28 cellular contexts compared by ENCODE assay signal in the genomic region with DNA sequence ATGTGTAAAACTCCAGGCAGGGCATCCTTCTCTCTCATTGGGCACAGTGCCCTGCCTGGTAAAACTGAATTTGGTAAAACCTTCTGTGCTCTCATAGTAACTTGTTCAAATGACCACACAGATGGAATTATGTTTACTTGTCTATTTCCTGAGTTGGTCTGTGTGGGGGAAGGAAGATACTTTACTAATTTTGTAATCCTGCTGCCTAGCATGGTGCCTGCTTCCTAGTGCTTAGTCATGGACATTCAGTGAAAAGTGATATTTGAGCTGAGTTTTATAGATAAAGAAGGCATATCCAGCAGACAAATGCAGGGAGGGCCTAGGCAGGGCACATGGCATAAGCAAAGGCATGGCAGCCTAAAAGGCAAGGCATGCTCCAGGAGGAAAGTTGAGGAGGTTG.
"Had no signal": no experiment of that assay in that cellular context is flagged by ENCODE, and none has a peak within 500 bp of the region (broad histone marks: within the 10 kb centered on the region; RNA-seq: fewer than 3 reads in every experiment).

No MANE protein-coding gene starts in this region.

- H3K27ac ChIP-seq: cardiac muscle cell, coronary artery, dorsolateral prefrontal cortex, gastroesophageal sphincter, left lung, lower lobe of right lung, neutrophil, pancreas, prostate gland, skin epidermis, thoracic aorta, uterus had no signal

- H3K4me3 ChIP-seq: cardiac muscle cell, coronary artery, dorsolateral prefrontal cortex, gastroesophageal sphincter, left lung, lower lobe of right lung, pancreas, prostate gland, skin epidermis, thoracic aorta, uterus had no signal

- ATAC-seq: activated CD8-positive, alpha-beta T cell treated with anti-CD3 and anti-CD28 coated beads for 36 hours; activated naive CD8-positive, alpha-beta T cell treated with anti-CD3 and anti-CD28 coated beads, Interleukin-2, amount 50 U/mL, for 24 hours; gastroesophageal sphincter; left lung; lower lobe of right lung; pancreas; sciatic nerve; stimulated activated effector memory CD8-positive, alpha-beta T cell treated with anti-CD3 and anti-CD28 coated beads, Interleukin-12 subunit alpha, Interleukin-12 subunit beta, amount 100 ng/mL, for 72 hours; WTC11 had no signal

- H3K27me3 ChIP-seq: cardiac muscle cell, gastroesophageal sphincter, left lung, neutrophil, pancreas, uterus had no signal

- H3K36me3 ChIP-seq: cardiac muscle cell, gastroesophageal sphincter, left lung, lower lobe of right lung, neutrophil, pancreas, prostate gland, thoracic aorta, uterus had no signal

- H3K9me3 ChIP-seq: gastroesophageal sphincter, left lung, lower lobe of right lung, neutrophil, pancreas, prostate gland, thoracic aorta, uterus had no signal

- DNase-seq: activated CD4-positive, alpha-beta T cell treated with anti-CD3 and anti-CD28 coated beads for 1 hour; activated CD4-positive, alpha-beta T cell treated with anti-CD3 and anti-CD28 coated beads, Interleukin-2, amount 10 ng/mL, durations not matched to agents 7 days and 5 days; activated CD8-positive, alpha-beta T cell treated with anti-CD3 and anti-CD28 coated beads for 36 hours; activated naive CD8-positive, alpha-beta T cell treated with anti-CD3 and anti-CD28 coated beads, Interleukin-2, amount 50 U/mL, for 24 hours; activated T-cell treated with anti-CD3 and anti-CD28 coated beads, Interleukin-2, amount 50 U/mL, for 48 hours; aorta; cerebellar nuclear complex; dorsolateral prefrontal cortex; effector memory CD4-positive, alpha-beta T cell; hippocampal formation; left lung; lower lobe of right lung; pancreas; retina; stimulated activated CD4-positive, alpha-beta T cell treated with anti-CD3 and anti-CD28 coated beads, Interleukin-12 subunit alpha, Interleukin-12 subunit beta, amount 100 ng/mL, for 4 hours; stimulated activated CD4-positive, alpha-beta T cell treated with anti-CD3 and anti-CD28 coated beads, Interleukin-4, amount 100 ng/mL, for 24 hours; T-helper 9 cell; uterus had no signal

- H3K4me1 ChIP-seq: gastroesophageal sphincter, left lung, lower lobe of right lung, pancreas, prostate gland, uterus had no signal
